ENCODE assay signal across 8 cellular contexts in the genomic region with DNA sequence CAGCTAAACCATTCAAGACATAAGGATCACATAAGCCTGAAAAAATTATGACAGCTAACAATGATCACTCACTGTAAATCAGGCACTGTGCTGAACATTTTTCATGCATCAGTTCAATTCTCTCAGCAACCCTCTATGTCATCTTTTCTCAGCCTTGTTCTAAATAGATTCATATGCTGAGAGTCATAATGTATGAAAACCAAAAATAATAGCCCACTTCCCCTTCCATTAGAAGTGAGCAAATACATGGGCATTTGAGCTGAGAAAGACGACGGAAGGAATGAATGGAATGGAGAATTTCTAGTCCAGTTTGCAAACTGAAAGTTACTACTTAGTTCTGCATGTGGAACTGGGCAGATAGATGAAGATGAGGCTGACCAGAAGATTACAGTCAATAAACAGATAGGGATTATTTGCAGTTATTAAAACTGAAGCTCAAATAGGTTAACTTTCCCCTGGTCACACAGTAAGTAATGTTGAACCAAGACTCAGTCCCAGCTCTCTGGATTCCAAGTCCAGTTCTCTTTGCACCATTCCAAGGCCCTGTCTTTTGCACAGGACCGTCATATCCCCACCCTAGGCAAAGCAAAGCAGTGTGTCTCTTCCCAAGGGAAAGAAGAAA. TPM values are rescaled to one million over a fixed set of nuclear protein-coding genes. Genes with fewer than 3 reads are reported as not detected.
DNase-seq lines count a peak whose midpoint lies in the region; ATAC-seq and TF ChIP-seq lines count a peak whose summit lies in the region.

No MANE protein-coding gene starts in this region.

- H3K36me3 ChIP-seq in fibroblast of lung (ENCODE audit: control insufficient read depth, insufficient read depth, low read length): no peaks in the 10 kb centered on the region
- H3K36me3 ChIP-seq in uterus: no peaks in the 10 kb centered on the region

- no peaks in the 10 kb centered on the region for H3K36me3 Mint-ChIP-seq in activated naive CD4-positive, alpha-beta T cell treated with anti-CD3 and anti-CD28 coated beads, Interleukin-2, amount 10 ng/mL, durations not matched to agents 7 days and 5 days
- peaks cover 0 to 7% of the 10 kb centered on the region in 2 donors for H3K36me3 Mint-ChIP-seq in activated naive CD4-positive, alpha-beta T cell treated with anti-CD3 and anti-CD28 coated beads, Interleukin-2, amount 50 U/mL, for 72 hours

- no peak overlapping the region for H2AFZ ChIP-seq in fibroblast of lung (ENCODE audit: low read length)

- H3K4me2 ChIP-seq in fibroblast of lung (ENCODE audit: extremely low read depth, insufficient read depth, low read length): peak overlapping the region; percentile 89

- intact Hi-C loops in uterus (cut with DNase I; ENCODE audit: low total_unique reads): loop anchor here (10.0 kb wide), 1 partner anchor 258 kb away; a partner anchor contains a TSS

- CTCF ChIA-PET in activated naive CD4-positive, alpha-beta T cell treated with anti-CD3 and anti-CD28 coated beads, Interleukin-2, amount 10 ng/mL, durations not matched to agents 7 days and 5 days (lab: Charles Lee): interaction anchor here (1.1 kb wide), 1 partner anchor 19 kb away, joined by 3 read pairs; no protein-coding TSS in a partner anchor

- ATAC-seq in activated naive CD4-positive, alpha-beta T cell treated with anti-CD3 and anti-CD28 coated beads, Interleukin-2, amount 50 U/mL, for 72 hours: no peak
- no peak for ATAC-seq in HG02642 (IDR thresholded peaks at IDR 0.05; ENCODE audit: poor library complexity, unreplicated experiment)

- no peaks in the 10 kb centered on the region for H3K27me3 ChIP-seq in fibroblast of lung (ENCODE audit: control insufficient read depth, insufficient read depth, low read length)
- no peaks in the 10 kb centered on the region for H3K27me3 ChIP-seq in uterus

- no peaks in the 10 kb centered on the region for H4K20me1 ChIP-seq in fibroblast of lung (ENCODE audit: control insufficient read depth, extremely low read depth, insufficient read depth, low read length)

- H3K27ac ChIP-seq in fibroblast of lung (ENCODE audit: insufficient read depth, low read length) (no peak overlapping the region), uterus (peak overlapping the region; percentile 22 to 24)

- H3K9me3 Mint-ChIP-seq in activated naive CD4-positive, alpha-beta T cell treated with anti-CD3 and anti-CD28 coated beads, Interleukin-2, amount 10 ng/mL, durations not matched to agents 7 days and 5 days: no peaks in the 10 kb centered on the region
- no peaks in the 10 kb centered on the region for H3K9me3 Mint-ChIP-seq in activated naive CD4-positive, alpha-beta T cell treated with anti-CD3 and anti-CD28 coated beads, Interleukin-2, amount 50 U/mL, for 72 hours

- H3K27ac Mint-ChIP-seq in activated naive CD4-positive, alpha-beta T cell treated with anti-CD3 and anti-CD28 coated beads, Interleukin-2, amount 10 ng/mL, durations not matched to agents 7 days and 5 days: no peak overlapping the region
- H3K27ac Mint-ChIP-seq in activated naive CD4-positive, alpha-beta T cell treated with anti-CD3 and anti-CD28 coated beads, Interleukin-2, amount 50 U/mL, for 72 hours: no peak overlapping the region

- peaks cover 6% of the 10 kb centered on the region for H3K4me1 ChIP-seq in fibroblast of lung (ENCODE audit: control insufficient read depth, extremely low read depth, insufficient read depth, low read length)
- peaks cover 0 to 6% of the 10 kb centered on the region in 2 donors for H3K4me1 ChIP-seq in uterus

- peaks cover 32% of the 10 kb centered on the region for H3K79me2 ChIP-seq in fibroblast of lung (ENCODE audit: control insufficient read depth, insufficient read depth, low read length)

- H3K4me3 Mint-ChIP-seq in activated naive CD4-positive, alpha-beta T cell treated with anti-CD3 and anti-CD28 coated beads, Interleukin-2, amount 10 ng/mL, durations not matched to agents 7 days and 5 days: peak overlapping the region; percentile 54

- H3K9me3 ChIP-seq in fibroblast of lung (ENCODE audit: control insufficient read depth, insufficient read depth, low read depth, low read length): no peaks in the 10 kb centered on the region
- H3K9me3 ChIP-seq in uterus: no peaks in the 10 kb centered on the region

- peaks cover 64% of the 10 kb centered on the region for H3K27me3 Mint-ChIP-seq in activated naive CD4-positive, alpha-beta T cell treated with anti-CD3 and anti-CD28 coated beads, Interleukin-2, amount 10 ng/mL, durations not matched to agents 7 days and 5 days

- H3K4me1 Mint-ChIP-seq in activated naive CD4-positive, alpha-beta T cell treated with anti-CD3 and anti-CD28 coated beads, Interleukin-2, amount 10 ng/mL, durations not matched to agents 7 days and 5 days: peaks cover 25% of the 10 kb centered on the region

- TF ChIP-seq CTCF in fibroblast of lung (conservative IDR thresholded peaks at IDR 0.05 in 1 of 2, IDR thresholded peaks at IDR 0.05 in 1 of 2; ENCODE audit: low read depth in 1 of 2, low read length in 2 of 2) (no peak), uterus (IDR thresholded peaks at IDR 0.05) (no peak)

- H3K4me3 ChIP-seq in fibroblast of lung (replicated peaks in 1 of 4; ENCODE audit: control extremely low read depth in 1 of 4, insufficient read depth in 1 of 4, low read depth in 3 of 4, low read length in 4 of 4): peak overlapping the region in 2 of 4 experiments; percentile 54 to 89
- H3K4me3 ChIP-seq in uterus: no peak overlapping the region

- H3K9ac ChIP-seq in fibroblast of lung (ENCODE audit: insufficient read depth, low read length): no peak overlapping the region

- no peak for DNase-seq in activated naive CD4-positive, alpha-beta T cell treated with anti-CD3 and anti-CD28 coated beads, Interleukin-2, amount 10 ng/mL, durations not matched to agents 7 days and 5 days
- DNase-seq in activated naive CD4-positive, alpha-beta T cell treated with anti-CD3 and anti-CD28 coated beads, Interleukin-2, amount 50 U/mL, for 72 hours (ENCODE audit: low spot score in 2 of 2): no peak
- peak; percentile 47 for DNase-seq in MV-4-11 (lab: John Stamatoyannopoulos, UW)
- DNase-seq in fibroblast of lung (ENCODE audit: low read depth in 2 of 2): peak; percentile 50 to 87
- no peak for DNase-seq in uterus
- no peak for DNase-seq in midbrain (lab: John Stamatoyannopoulos, UW)
- no peak for DNase-seq in SKM-1 (lab: John Stamatoyannopoulos, UW; ENCODE audit: unreplicated experiment)

- TF ChIP-seq POLR2A in uterus (IDR thresholded peaks at IDR 0.05): no peak

RNA-seq across cellular contexts. Expression of a gene that starts 1.6 kb away (rescaled TPM):
- total RNA-seq in activated naive CD4-positive, alpha-beta T cell treated with anti-CD3 and anti-CD28 coated beads, Interleukin-2, amount 50 U/mL, for 72 hours: under 1 TPM; 0.43 to 0.82 TPM
- total RNA-seq in fibroblast of lung: 10.5 and 13.0 TPM in 2 replicates
- polyA plus RNA-seq in fibroblast of lung: 15.7 and 18.8 TPM in 2 replicates
- 10.6 and 16.4 TPM in 2 replicates for polyA plus RNA-seq in fibroblast of lung (2012)
- polyA minus RNA-seq in fibroblast of lung (ENCODE audit: low replicate concordance): 69.2 and 74.1 TPM in 2 replicates
- 10 to 100 TPM in 3 of 4 donors, 1 to 10 TPM in 1; 5.9 to 41.2 (median 15.0) TPM for total RNA-seq in uterus

Comparison
In these comparisons a context has a peak if more than half of its experiments do, and no peak if none do; other contexts are left out.
1. DNase-seq: peak in MV-4-11 (single experiment) and fibroblast of lung (2 of 2); none in activated naive CD4-positive, alpha-beta T cell treated with anti-CD3 and anti-CD28 coated beads, Interleukin-2, amount 10 ng/mL, durations not matched to agents 7 days and 5 days (single experiment), activated naive CD4-positive, alpha-beta T cell treated with anti-CD3 and anti-CD28 coated beads, Interleukin-2, amount 50 U/mL, for 72 hours (0 of 2), uterus (0 of 2), midbrain (single experiment) and SKM-1 (single experiment).